Comparison of ENCODE assay signal across 14 cellular contexts in the genomic region with DNA sequence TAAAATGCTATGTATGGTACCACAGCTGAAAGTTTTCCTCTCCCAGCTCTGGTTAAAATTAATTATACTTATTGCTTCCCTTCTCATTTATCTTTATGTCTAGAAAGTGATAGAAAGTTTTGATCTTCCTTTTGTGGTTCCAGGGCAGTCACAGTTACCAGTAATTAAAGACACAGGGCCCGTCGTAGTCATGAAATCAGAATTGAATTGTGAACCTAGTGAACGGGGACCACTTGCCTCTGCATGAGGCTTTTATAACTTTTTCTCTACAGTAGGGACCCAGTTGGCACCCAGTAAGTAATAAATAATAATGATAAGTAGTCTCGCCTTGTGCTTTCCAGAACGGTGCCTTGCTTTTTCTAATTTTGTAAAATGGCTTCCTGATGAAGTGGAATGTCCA.
DNase-seq lines count a peak whose midpoint lies in the region; ATAC-seq and TF ChIP-seq lines count a peak whose summit lies in the region.
"Had no signal": no experiment of that assay in that cellular context is flagged by ENCODE, and none has a peak within 500 bp of the region (broad histone marks: within the 10 kb centered on the region; RNA-seq: fewer than 3 reads in every experiment).

No MANE protein-coding gene starts in this region.

- H3K9me3 Mint-ChIP-seq in activated CD4-positive, alpha-beta T cell treated with anti-CD3 and anti-CD28 coated beads, Interleukin-2, amount 10 ng/mL, durations not matched to agents 24 days and 14 days, result peaks cover 21% of the 10 kb centered on the region
- peaks cover 8% of the 10 kb centered on the region for H3K9me3 Mint-ChIP-seq in natural killer cell treated with Interleukin-12 subunit alpha and Interleukin-12 subunit beta and Interleukin-15 and Interleukin-18, amount 100 ng/mL, for 72 hours
- peaks cover 0 to 3% of the 10 kb centered on the region in 2 donors for H3K9me3 Mint-ChIP-seq in natural killer cell
- peaks cover 5% of the 10 kb centered on the region for H3K9me3 Mint-ChIP-seq in activated naive CD8-positive, alpha-beta T cell treated with anti-CD3 and anti-CD28 coated beads, Interleukin-2, amount 10 ng/mL, durations not matched to agents 7 days and 5 days
- peaks cover 8% of the 10 kb centered on the region in 2 donors for H3K9me3 Mint-ChIP-seq in stimulated activated naive CD8-positive, alpha-beta T cell treated with anti-CD3 and anti-CD28 coated beads, Interleukin-15, amount 100 ng/mL, for 72 hours

- peaks cover 10% of the 10 kb centered on the region for H3K36me3 Mint-ChIP-seq in activated CD4-positive, alpha-beta T cell treated with anti-CD3 and anti-CD28 coated beads, Interleukin-2, amount 10 ng/mL, durations not matched to agents 24 days and 14 days (ENCODE audit: low read depth)
- H3K36me3 Mint-ChIP-seq in natural killer cell treated with Interleukin-12 subunit alpha and Interleukin-12 subunit beta and Interleukin-15 and Interleukin-18, amount 100 ng/mL, for 72 hours, result peaks cover 24% of the 10 kb centered on the region
- H3K36me3 Mint-ChIP-seq in natural killer cell, result no peaks in the 10 kb centered on the region
- H3K36me3 Mint-ChIP-seq in activated naive CD8-positive, alpha-beta T cell treated with anti-CD3 and anti-CD28 coated beads, Interleukin-2, amount 10 ng/mL, durations not matched to agents 7 days and 5 days, result peaks cover 13% of the 10 kb centered on the region

- no peak for TF ChIP-seq CTCF in natural killer cell (IDR thresholded peaks at IDR 0.05)

- H3K4me3 Mint-ChIP-seq in activated CD4-positive, alpha-beta T cell treated with anti-CD3 and anti-CD28 coated beads, Interleukin-2, amount 10 ng/mL, durations not matched to agents 24 days and 14 days, result peak overlapping the region; percentile 51
- peak overlapping the region; percentile 64 for H3K4me3 Mint-ChIP-seq in natural killer cell treated with Interleukin-12 subunit alpha and Interleukin-12 subunit beta and Interleukin-15 and Interleukin-18, amount 100 ng/mL, for 72 hours
- no peak overlapping the region for H3K4me3 Mint-ChIP-seq in natural killer cell
- H3K4me3 Mint-ChIP-seq in activated naive CD8-positive, alpha-beta T cell treated with anti-CD3 and anti-CD28 coated beads, Interleukin-2, amount 10 ng/mL, durations not matched to agents 7 days and 5 days, result peak overlapping the region; percentile 17
- H3K4me3 Mint-ChIP-seq in stimulated activated naive CD8-positive, alpha-beta T cell treated with anti-CD3 and anti-CD28 coated beads, Interleukin-15, amount 100 ng/mL, for 72 hours, result peak overlapping the region in 1 of 2 donors; percentile 76
- H3K4me3 Mint-ChIP-seq: GM23338 had no signal

- intact Hi-C loops in activated CD4-positive, alpha-beta T cell treated with anti-CD3 and anti-CD28 coated beads, Interleukin-2, amount 10 ng/mL, durations not matched to agents 24 days and 14 days (cut with micrococcal nuclease), result no loop called here
- intact Hi-C loops in natural killer cell (cut with micrococcal nuclease), result no loop called here

- peak overlapping the region; percentile 82 for H3K27ac Mint-ChIP-seq in activated CD4-positive, alpha-beta T cell treated with anti-CD3 and anti-CD28 coated beads, Interleukin-2, amount 10 ng/mL, durations not matched to agents 24 days and 14 days
- H3K27ac Mint-ChIP-seq in natural killer cell treated with Interleukin-12 subunit alpha and Interleukin-12 subunit beta and Interleukin-15 and Interleukin-18, amount 100 ng/mL, for 72 hours, result peak overlapping the region; percentile 89 to 94
- no peak overlapping the region for H3K27ac Mint-ChIP-seq in natural killer cell
- H3K27ac Mint-ChIP-seq in activated naive CD8-positive, alpha-beta T cell treated with anti-CD3 and anti-CD28 coated beads, Interleukin-2, amount 10 ng/mL, durations not matched to agents 7 days and 5 days, result peak overlapping the region; percentile 5
- H3K27ac Mint-ChIP-seq in stimulated activated naive CD8-positive, alpha-beta T cell treated with anti-CD3 and anti-CD28 coated beads, Interleukin-15, amount 100 ng/mL, for 72 hours, result peak overlapping the region in 1 of 2 donors; percentile 96
- H3K27ac Mint-ChIP-seq: GM23338 had no signal

- POLR2A ChIA-PET in activated naive CD8-positive, alpha-beta T cell treated with anti-CD3 and anti-CD28 coated beads, Interleukin-2, amount 10 ng/mL, durations not matched to agents 7 days and 5 days (lab: Charles Lee), result interaction anchor here (1.7 kb wide), 1 partner anchor 11 kb away, joined by 6 read pairs; no protein-coding TSS in a partner anchor

- peaks cover 66% of the 10 kb centered on the region for H3K4me1 Mint-ChIP-seq in activated CD4-positive, alpha-beta T cell treated with anti-CD3 and anti-CD28 coated beads, Interleukin-2, amount 10 ng/mL, durations not matched to agents 24 days and 14 days
- H3K4me1 Mint-ChIP-seq in natural killer cell treated with Interleukin-12 subunit alpha and Interleukin-12 subunit beta and Interleukin-15 and Interleukin-18, amount 100 ng/mL, for 72 hours (ENCODE audit: low read depth in 2 of 2), result peaks cover 49 to 72% of the 10 kb centered on the region in 2 donors
- peaks cover 21 to 23% of the 10 kb centered on the region in 2 donors for H3K4me1 Mint-ChIP-seq in natural killer cell
- H3K4me1 Mint-ChIP-seq in activated naive CD8-positive, alpha-beta T cell treated with anti-CD3 and anti-CD28 coated beads, Interleukin-2, amount 10 ng/mL, durations not matched to agents 7 days and 5 days, result peaks cover 36% of the 10 kb centered on the region
- H3K4me1 Mint-ChIP-seq in stimulated activated naive CD8-positive, alpha-beta T cell treated with anti-CD3 and anti-CD28 coated beads, Interleukin-15, amount 100 ng/mL, for 72 hours, result peaks cover 75% of the 10 kb centered on the region
- H3K4me1 Mint-ChIP-seq: GM23338 had no signal

- ATAC-seq in natural killer cell treated with Interleukin-12 subunit alpha and Interleukin-12 subunit beta and Interleukin-15 and Interleukin-18, amount 100 ng/mL, for 72 hours, result no peak
- ATAC-seq in natural killer cell (no peak), GM18511 (IDR thresholded peaks at IDR 0.05; ENCODE audit: unreplicated experiment) (no peak)
- no peak for ATAC-seq in activated naive CD8-positive, alpha-beta T cell treated with anti-CD3 and anti-CD28 coated beads, Interleukin-2, amount 10 ng/mL, durations not matched to agents 7 days and 5 days (ENCODE audit: low read depth)
- peak; percentile 43 for ATAC-seq in stimulated activated naive CD8-positive, alpha-beta T cell treated with anti-CD3 and anti-CD28 coated beads, Interleukin-15, amount 100 ng/mL, for 72 hours
- ATAC-seq: GM23338 had no signal

- no peaks in the 10 kb centered on the region for H3K27me3 Mint-ChIP-seq in activated CD4-positive, alpha-beta T cell treated with anti-CD3 and anti-CD28 coated beads, Interleukin-2, amount 10 ng/mL, durations not matched to agents 24 days and 14 days
- H3K27me3 Mint-ChIP-seq in natural killer cell treated with Interleukin-12 subunit alpha and Interleukin-12 subunit beta and Interleukin-15 and Interleukin-18, amount 100 ng/mL, for 72 hours, result no peaks in the 10 kb centered on the region
- H3K27me3 Mint-ChIP-seq in natural killer cell (ENCODE audit: low read depth in 2 of 2), result no peaks in the 10 kb centered on the region
- no peaks in the 10 kb centered on the region for H3K27me3 Mint-ChIP-seq in activated naive CD8-positive, alpha-beta T cell treated with anti-CD3 and anti-CD28 coated beads, Interleukin-2, amount 10 ng/mL, durations not matched to agents 7 days and 5 days
- H3K27me3 Mint-ChIP-seq in stimulated activated naive CD8-positive, alpha-beta T cell treated with anti-CD3 and anti-CD28 coated beads, Interleukin-15, amount 100 ng/mL, for 72 hours, result no peaks in the 10 kb centered on the region

- peak; percentile 57 for DNase-seq in activated CD4-positive, alpha-beta T cell treated with anti-CD3 and anti-CD28 coated beads, Interleukin-2, amount 10 ng/mL, durations not matched to agents 24 days and 14 days
- DNase-seq in activated CD4-positive, alpha-beta T cell treated with anti-CD3 and anti-CD28 coated beads for 1 hour, result no peak
- DNase-seq in natural killer cell treated with Interleukin-12 subunit alpha and Interleukin-12 subunit beta and Interleukin-15 and Interleukin-18, amount 100 ng/mL, for 72 hours (ENCODE audit: low spot score), result no peak
- no peak for DNase-seq in natural killer cell
- DNase-seq in activated naive CD8-positive, alpha-beta T cell treated with anti-CD3 and anti-CD28 coated beads, Interleukin-2, amount 10 ng/mL, durations not matched to agents 7 days and 5 days, result no peak
- DNase-seq in stimulated activated naive CD8-positive, alpha-beta T cell treated with anti-CD3 and anti-CD28 coated beads, Interleukin-15, amount 100 ng/mL, for 72 hours, result no peak
- DNase-seq in substantia nigra (lab: John Stamatoyannopoulos, UW), result no peak
- DNase-seq: MV-4-11; NCI-H1417 treated with DMSO at 0.1 percent for 48 hours; NCI-H1930; NCI-H446; NK-92 treated with Interleukin-12 subunit alpha and Interleukin-12 subunit beta, amount 100 ng/mL, for 24 hours had no signal

- H3K27ac ChIP-seq in substantia nigra (ENCODE audit: low read depth, low read length, poor library complexity, severe bottlenecking), result no peak overlapping the region

Comparison
In these comparisons a context has a peak if more than half of its experiments do, and no peak if none do; other contexts are left out.
1. H3K27ac Mint-ChIP-seq: peak in activated CD4-positive, alpha-beta T cell treated with anti-CD3 and anti-CD28 coated beads, Interleukin-2, amount 10 ng/mL, durations not matched to agents 24 days and 14 days (single experiment), natural killer cell treated with Interleukin-12 subunit alpha and Interleukin-12 subunit beta and Interleukin-15 and Interleukin-18, amount 100 ng/mL, for 72 hours (2 of 2) and activated naive CD8-positive, alpha-beta T cell treated with anti-CD3 and anti-CD28 coated beads, Interleukin-2, amount 10 ng/mL, durations not matched to agents 7 days and 5 days (single experiment); none in natural killer cell (0 of 2).